9 cellular contexts compared by ENCODE assay signal in genomic region chr4:3302164-3302785, GRCh38. TPM values are rescaled to one million over a fixed set of nuclear protein-coding genes. Genes with fewer than 3 reads are reported as not detected.
DNase-seq lines count a peak whose midpoint lies in the region; ATAC-seq and TF ChIP-seq lines count a peak whose summit lies in the region.
"Had no signal": no experiment of that assay in that cellular context is flagged by ENCODE, and none has a peak within 500 bp of the region (broad histone marks: within the 10 kb centered on the region; RNA-seq: fewer than 3 reads in every experiment).

No MANE protein-coding gene starts in this region.

- peak; percentile 52 to 59 for DNase-seq in activated CD8-positive, alpha-beta memory T cell treated with anti-CD3 and anti-CD28 coated beads for 4 hours (ENCODE audit: low read depth in 2 of 2)
- DNase-seq in germinal center (ENCODE audit: low spot score) (peak; percentile 28), NCI-H748 treated with DMSO at 0.1 percent for 48 hours (lab: John Stamatoyannopoulos, UW) (no peak), cerebellum (ENCODE audit: low spot score) (no peak), foreskin fibroblast (no peak), NCI-H2227 (lab: John Stamatoyannopoulos, UW; ENCODE audit: unreplicated experiment) (no peak)
- DNase-seq in stimulated activated CD8-positive, alpha-beta memory T cell treated with anti-CD3 and anti-CD28 coated beads, Interleukin-7, amount 100 ng/mL, for 24 hours (ENCODE audit: low read depth): peak; percentile 49

- H3K4me3 ChIP-seq in foreskin fibroblast (ENCODE audit: low read depth in 1 of 2, low read length in 2 of 2): no peak overlapping the region
- H3K4me3 ChIP-seq: dorsolateral prefrontal cortex had no signal

- ATAC-seq in HG02798 (IDR thresholded peaks at IDR 0.05; ENCODE audit: poor library complexity, unreplicated experiment): peak; percentile 37

- no peak for TF ChIP-seq CTCF in foreskin fibroblast (IDR thresholded peaks at IDR 0.05; ENCODE audit: low read depth, low read length)

RNA-seq across cellular contexts. Expression of gene RGS12, which starts 9.5 kb away (rescaled TPM):
- 87.5 TPM for total RNA-seq in cerebellum

RNA-seq across cellular contexts. Expression of gene MSANTD1, which starts 53.3 kb away (rescaled TPM):
- total RNA-seq in cerebellum: 3.8 TPM

Comparison
In these comparisons a context has a peak if more than half of its experiments do, and no peak if none do; other contexts are left out.
1. DNase-seq: peak in activated CD8-positive, alpha-beta memory T cell treated with anti-CD3 and anti-CD28 coated beads for 4 hours (2 of 2), germinal center (single experiment) and stimulated activated CD8-positive, alpha-beta memory T cell treated with anti-CD3 and anti-CD28 coated beads, Interleukin-7, amount 100 ng/mL, for 24 hours (single experiment); none in NCI-H748 treated with DMSO at 0.1 percent for 48 hours (single experiment), cerebellum (single experiment), foreskin fibroblast (0 of 2) and NCI-H2227 (single experiment).